Comparison of ENCODE assay signal across 12 cellular contexts in genomic region chr4:56981795-56982201, GRCh38. TPM values are rescaled to one million over a fixed set of nuclear protein-coding genes. Genes with fewer than 3 reads are reported as not detected.
DNase-seq lines count a peak whose midpoint lies in the region; ATAC-seq and TF ChIP-seq lines count a peak whose summit lies in the region.
"Had no signal": no experiment of that assay in that cellular context is flagged by ENCODE, and none has a peak within 500 bp of the region (broad histone marks: within the 10 kb centered on the region; RNA-seq: fewer than 3 reads in every experiment).

No MANE protein-coding gene starts in this region.

- H3K36me3 ChIP-seq in SU-DHL-6 (ENCODE audit: low read length): no peaks in the 10 kb centered on the region; the same call in 1 of the 2 replicates
- H3K36me3 ChIP-seq in endocrine pancreas (ENCODE audit: control insufficient read depth, insufficient read depth, low read length): no peaks in the 10 kb centered on the region
- peaks cover 9% of the 10 kb centered on the region for H3K36me3 ChIP-seq in osteoblast (ENCODE audit: insufficient read depth, low read length)

- H3K79me2 ChIP-seq in SU-DHL-6 (ENCODE audit: insufficient read depth, low read length) (peaks cover 82% of the 10 kb centered on the region), osteoblast (ENCODE audit: insufficient read depth, low read length) (peaks cover 85% of the 10 kb centered on the region)

- DNase-seq in HEK293T (ENCODE audit: extremely low spot score) (no peak), osteoblast (ENCODE audit: insufficient read length, low spot score, missing footprints) (peak; percentile 80), NOMO-1 (lab: John Stamatoyannopoulos, UW; ENCODE audit: unreplicated experiment in 2 of 2) (no peak)
- DNase-seq: activated CD4-positive, CD25-positive, alpha-beta regulatory T cell; cortex of kidney; left ventricle myocardium superior; stimulated activated CD4-positive, alpha-beta T cell treated with anti-CD3 and anti-CD28 coated beads, Interleukin-1b, Interleukin-23, amount 100 ng/mL, for 48 hours had no signal

- TF ChIP-seq CTCF in SU-DHL-6 (IDR thresholded peaks at IDR 0.05; ENCODE audit: insufficient read depth, low read length, poor library complexity, severe bottlenecking) (no peak), osteoblast (IDR thresholded peaks at IDR 0.05; ENCODE audit: extremely low read depth, low read depth, low read length) (no peak)

- H3K4me1 ChIP-seq in endocrine pancreas (ENCODE audit: control insufficient read depth, insufficient read depth, low read length) (peaks cover 5% of the 10 kb centered on the region), osteoblast (ENCODE audit: insufficient read depth, low read length) (peaks cover 17% of the 10 kb centered on the region)

- 0 out of 2 replicates have a peak, but pooled peaks cover 14% of the 10 kb centered on the region for H4K20me1 ChIP-seq in SU-DHL-6 (ENCODE audit: low read depth, low read length)
- H4K20me1 ChIP-seq in osteoblast (ENCODE audit: insufficient read depth, low read length): peaks cover 49% of the 10 kb centered on the region

- H3K9ac ChIP-seq in SU-DHL-6 (ENCODE audit: low read length): peak overlapping the region; percentile 15; the same call in 1 of the 2 replicates
- no peak overlapping the region for H3K9ac ChIP-seq in endocrine pancreas (ENCODE audit: control insufficient read depth, insufficient read depth, low read length)

- H3K27me3 ChIP-seq in SU-DHL-6 (ENCODE audit: low read length): no peaks in the 10 kb centered on the region
- no peaks in the 10 kb centered on the region for H3K27me3 ChIP-seq in endocrine pancreas (ENCODE audit: control insufficient read depth, insufficient read depth, low read length)
- H3K27me3 ChIP-seq in osteoblast (ENCODE audit: insufficient read depth, low read length): no peaks in the 10 kb centered on the region

- POLR2A ChIA-PET in HEK293T (lab: Yijun Ruan, JAX): no interaction called here

- CTCF ChIA-PET in HEK293T (lab: Yijun Ruan, JAX): interaction anchor here (0.7 kb wide), 1 partner anchor 22 kb away, joined by 4 read pairs; no protein-coding TSS in a partner anchor

- no peaks in the 10 kb centered on the region for H3K9me2 ChIP-seq in SU-DHL-6 (replicated peaks; ENCODE audit: insufficient read depth, low read length)

- no peaks in the 10 kb centered on the region for H3K9me3 ChIP-seq in SU-DHL-6 (ENCODE audit: insufficient read depth, low read length)
- H3K9me3 ChIP-seq in endocrine pancreas (ENCODE audit: control insufficient read depth, low read length): no peaks in the 10 kb centered on the region
- no peaks in the 10 kb centered on the region for H3K9me3 ChIP-seq in osteoblast (ENCODE audit: low read depth, low read length)

- peak overlapping the region; percentile 70 for H3K4me2 ChIP-seq in SU-DHL-6 (ENCODE audit: low read depth, low read length, poor library complexity, severe bottlenecking)
- H3K4me2 ChIP-seq in osteoblast (ENCODE audit: insufficient read depth, low read length): peak overlapping the region; percentile 92

- no peak overlapping the region for H2AFZ ChIP-seq in SU-DHL-6 (ENCODE audit: low read depth, low read length, severe bottlenecking)
- no peak overlapping the region for H2AFZ ChIP-seq in osteoblast (ENCODE audit: low read length)

- H3K4me3 ChIP-seq in SU-DHL-6 (ENCODE audit: insufficient read depth, low read length, poor library complexity, severe bottlenecking) (no peak overlapping the region), endocrine pancreas (ENCODE audit: control insufficient read depth, insufficient read depth, low read length) (peak overlapping the region; percentile 15), osteoblast (ENCODE audit: insufficient read depth, low read length) (no peak overlapping the region)

- H3F3A ChIP-seq in SU-DHL-6 (ENCODE audit: insufficient read depth): no peaks in the 10 kb centered on the region; the same call in 1 of the 2 replicates

- no peak for ATAC-seq in HG03135 (IDR thresholded peaks at IDR 0.05; ENCODE audit: unreplicated experiment)
- no peak for ATAC-seq in GM21825 (IDR thresholded peaks at IDR 0.05; ENCODE audit: unreplicated experiment)
- no peak for ATAC-seq in HG02798 (IDR thresholded peaks at IDR 0.05; ENCODE audit: poor library complexity, unreplicated experiment)
- ATAC-seq: left ventricle myocardium superior had no signal

- H3K27ac ChIP-seq in SU-DHL-6 (ENCODE audit: low read depth, low read length) (no peak overlapping the region), osteoblast (ENCODE audit: low read depth, low read length) (peak overlapping the region; percentile 66)

TF ChIP-seq in HEK293T, 16 proteins besides CTCF, POLR2A, EP300 and RAD21:
- TF ChIP-seq PKNOX1 (IDR thresholded peaks at IDR 0.05) (0 out of 2 replicates have a peak, but pooled peaks have one; percentile 38), ZNF384 (IDR thresholded peaks at IDR 0.05) (no peak), HDGF (IDR thresholded peaks at IDR 0.05; ENCODE audit: borderline replicate concordance) (no peak)

RNA-seq across cellular contexts. Expression of gene POLR2B, which starts 3.1 kb away (rescaled TPM):
- 99.2 and 102 TPM in 2 replicates for total RNA-seq in osteoblast

RNA-seq across cellular contexts. Expression of gene NOA1, which starts 4.4 kb away (rescaled TPM):
- 30.4 and 32.9 TPM in 2 replicates for total RNA-seq in osteoblast
